ENCODE assay signal across 1 cellular context in the genomic region with DNA sequence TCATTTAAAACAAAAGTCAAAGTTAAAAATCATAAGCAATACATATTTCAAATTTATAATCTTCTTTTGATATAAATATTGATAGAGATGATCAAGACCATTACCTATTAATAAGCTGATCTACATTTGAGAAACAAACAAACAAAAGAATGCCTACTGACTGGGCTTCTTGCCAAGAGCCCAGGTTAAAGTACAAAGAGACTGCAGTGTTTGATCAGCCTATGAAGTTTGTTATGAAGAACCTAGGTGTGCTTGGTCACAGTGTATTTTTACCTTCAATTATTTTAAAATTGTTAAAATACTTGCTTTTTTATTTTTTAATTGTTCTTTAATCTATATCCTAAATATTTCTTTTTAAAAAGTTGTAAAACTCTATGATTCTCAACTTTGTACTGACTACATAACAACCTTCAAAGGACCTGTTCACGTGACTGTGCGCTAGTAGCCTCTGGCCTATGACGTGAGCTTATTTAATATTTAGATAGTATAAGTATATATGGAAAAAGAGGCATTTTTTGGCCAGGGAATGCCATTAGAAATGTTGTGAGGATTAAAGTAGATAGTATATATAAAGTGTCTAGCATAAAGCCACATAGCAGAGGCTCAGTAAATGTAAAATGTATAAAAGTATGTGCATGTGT.
TF ChIP-seq lines count a peak whose summit lies in the region.

No MANE protein-coding gene starts in this region.

TF ChIP-seq in GM23338, 12 proteins besides CTCF, POLR2A, EP300 and RAD21 (continued from another document):
- TF ChIP-seq, protein P1, sequence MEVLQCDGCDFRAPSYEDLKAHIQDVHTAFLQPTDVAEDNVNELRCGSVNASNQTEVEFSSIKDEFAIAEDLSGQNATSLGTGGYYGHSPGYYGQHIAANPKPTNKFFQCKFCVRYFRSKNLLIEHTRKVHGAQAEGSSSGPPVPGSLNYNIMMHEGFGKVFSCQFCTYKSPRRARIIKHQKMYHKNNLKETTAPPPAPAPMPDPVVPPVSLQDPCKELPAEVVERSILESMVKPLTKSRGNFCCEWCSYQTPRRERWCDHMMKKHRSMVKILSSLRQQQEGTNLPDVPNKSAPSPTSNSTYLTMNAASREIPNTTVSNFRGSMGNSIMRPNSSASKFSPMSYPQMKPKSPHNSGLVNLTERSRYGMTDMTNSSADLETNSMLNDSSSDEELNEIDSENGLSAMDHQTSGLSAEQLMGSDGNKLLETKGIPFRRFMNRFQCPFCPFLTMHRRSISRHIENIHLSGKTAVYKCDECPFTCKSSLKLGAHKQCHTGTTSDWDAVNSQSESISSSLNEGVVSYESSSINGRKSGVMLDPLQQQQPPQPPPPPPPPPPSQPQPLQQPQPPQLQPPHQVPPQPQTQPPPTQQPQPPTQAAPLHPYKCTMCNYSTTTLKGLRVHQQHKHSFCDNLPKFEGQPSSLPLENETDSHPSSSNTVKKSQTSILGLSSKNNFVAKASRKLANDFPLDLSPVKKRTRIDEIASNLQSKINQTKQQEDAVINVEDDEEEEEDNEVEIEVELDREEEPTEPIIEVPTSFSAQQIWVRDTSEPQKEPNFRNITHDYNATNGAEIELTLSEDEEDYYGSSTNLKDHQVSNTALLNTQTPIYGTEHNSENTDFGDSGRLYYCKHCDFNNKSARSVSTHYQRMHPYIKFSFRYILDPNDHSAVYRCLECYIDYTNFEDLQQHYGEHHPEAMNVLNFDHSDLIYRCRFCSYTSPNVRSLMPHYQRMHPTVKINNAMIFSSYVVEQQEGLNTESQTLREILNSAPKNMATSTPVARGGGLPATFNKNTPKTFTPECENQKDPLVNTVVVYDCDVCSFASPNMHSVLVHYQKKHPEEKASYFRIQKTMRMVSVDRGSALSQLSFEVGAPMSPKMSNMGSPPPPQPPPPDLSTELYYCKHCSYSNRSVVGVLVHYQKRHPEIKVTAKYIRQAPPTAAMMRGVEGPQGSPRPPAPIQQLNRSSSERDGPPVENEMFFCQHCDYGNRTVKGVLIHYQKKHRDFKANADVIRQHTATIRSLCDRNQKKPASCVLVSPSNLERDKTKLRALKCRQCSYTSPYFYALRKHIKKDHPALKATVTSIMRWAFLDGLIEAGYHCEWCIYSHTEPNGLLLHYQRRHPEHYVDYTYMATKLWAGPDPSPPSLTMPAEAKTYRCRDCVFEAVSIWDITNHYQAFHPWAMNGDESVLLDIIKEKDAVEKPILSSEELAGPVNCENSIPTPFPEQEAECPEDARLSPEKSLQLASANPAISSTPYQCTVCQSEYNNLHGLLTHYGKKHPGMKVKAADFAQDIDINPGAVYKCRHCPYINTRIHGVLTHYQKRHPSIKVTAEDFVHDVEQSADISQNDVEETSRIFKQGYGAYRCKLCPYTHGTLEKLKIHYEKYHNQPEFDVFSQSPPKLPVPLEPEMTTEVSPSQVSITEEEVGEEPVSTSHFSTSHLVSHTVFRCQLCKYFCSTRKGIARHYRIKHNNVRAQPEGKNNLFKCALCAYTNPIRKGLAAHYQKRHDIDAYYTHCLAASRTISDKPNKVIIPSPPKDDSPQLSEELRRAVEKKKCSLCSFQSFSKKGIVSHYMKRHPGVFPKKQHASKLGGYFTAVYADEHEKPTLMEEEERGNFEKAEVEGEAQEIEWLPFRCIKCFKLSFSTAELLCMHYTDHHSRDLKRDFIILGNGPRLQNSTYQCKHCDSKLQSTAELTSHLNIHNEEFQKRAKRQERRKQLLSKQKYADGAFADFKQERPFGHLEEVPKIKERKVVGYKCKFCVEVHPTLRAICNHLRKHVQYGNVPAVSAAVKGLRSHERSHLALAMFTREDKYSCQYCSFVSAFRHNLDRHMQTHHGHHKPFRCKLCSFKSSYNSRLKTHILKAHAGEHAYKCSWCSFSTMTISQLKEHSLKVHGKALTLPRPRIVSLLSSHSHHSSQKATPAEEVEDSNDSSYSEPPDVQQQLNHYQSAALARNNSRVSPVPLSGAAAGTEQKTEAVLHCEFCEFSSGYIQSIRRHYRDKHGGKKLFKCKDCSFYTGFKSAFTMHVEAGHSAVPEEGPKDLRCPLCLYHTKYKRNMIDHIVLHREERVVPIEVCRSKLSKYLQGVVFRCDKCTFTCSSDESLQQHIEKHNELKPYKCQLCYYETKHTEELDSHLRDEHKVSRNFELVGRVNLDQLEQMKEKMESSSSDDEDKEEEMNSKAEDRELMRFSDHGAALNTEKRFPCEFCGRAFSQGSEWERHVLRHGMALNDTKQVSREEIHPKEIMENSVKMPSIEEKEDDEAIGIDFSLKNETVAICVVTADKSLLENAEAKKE (CRISPR knock-in tag; IDR thresholded peaks at IDR 0.05) = no peak
- TF ChIP-seq EZH2 (IDR thresholded peaks at IDR 0.05; ENCODE audit: low read depth, unreplicated experiment) = no peak
- no peak for TF ChIP-seq ZNF114 (CRISPR knock-in tag; IDR thresholded peaks at IDR 0.05)
- TF ChIP-seq POLR2AphosphoS5 (IDR thresholded peaks at IDR 0.05; ENCODE audit: low read depth) = no peak
- TF ChIP-seq CREB1 (CRISPR knock-in tag; IDR thresholded peaks at IDR 0.05; ENCODE audit: low read depth) = no peak
- TF ChIP-seq NANOG (IDR thresholded peaks at IDR 0.05; ENCODE audit: borderline replicate concordance) = no peak
- TF ChIP-seq EZH2phosphoT487 (IDR thresholded peaks at IDR 0.05; ENCODE audit: unreplicated experiment) = no peak
